Comparison of ENCODE assay signal across 15 cellular contexts in genomic region chr2:238495422-238495821, GRCh38.
"Had no signal": no experiment of that assay in that cellular context is flagged by ENCODE, and none has a peak within 500 bp of the region (broad histone marks: within the 10 kb centered on the region; RNA-seq: fewer than 3 reads in every experiment).

No MANE protein-coding gene starts in this region.

- H3K9me3 Mint-ChIP-seq: activated CD4-positive, alpha-beta memory T cell treated with anti-CD3 and anti-CD28 coated beads for 36 hours; activated T-helper 2 cell treated with anti-CD3 and anti-CD28 coated beads, Interferon-gamma antibody, Interleukin-2, Interleukin-4, amounts not matched to agents 10 μg/mL and 5 μg/mL and 100 μg/mL, durations not matched to agents 14 hours and 24 hours and 36 hours; central memory CD8-positive, alpha-beta T cell; effector memory CD8-positive, alpha-beta T cell; immature natural killer cell; stimulated activated memory B cell treated with anti-CD40 and anti-IgM and Interleukin-4, amounts not matched to agents 10 μg/mL and 1 μg/mL and 100 μg/mL, for 72 hours had no signal

- ATAC-seq: effector memory CD8-positive, alpha-beta T cell; heart left ventricle; stimulated activated memory B cell treated with anti-CD40 and anti-IgM and Interleukin-4, amounts not matched to agents 10 μg/mL and 1 μg/mL and 100 μg/mL, for 72 hours had no signal

- DNase-seq: activated CD4-positive, alpha-beta memory T cell treated with anti-CD3 and anti-CD28 coated beads for 36 hours; activated CD4-positive, alpha-beta T cell treated with anti-CD3 and anti-CD28 coated beads for 1 hour; activated naive CD4-positive, alpha-beta T cell treated with anti-CD3 and anti-CD28 coated beads, Interleukin-2, amount 50 U/mL, for 16 hours; amygdala; brain microvascular endothelial cell; effector memory CD8-positive, alpha-beta T cell; heart left ventricle; immature natural killer cell; retina; tibial artery had no signal

- H3K36me3 Mint-ChIP-seq: activated CD4-positive, alpha-beta memory T cell treated with anti-CD3 and anti-CD28 coated beads for 36 hours; immature natural killer cell; stimulated activated memory B cell treated with anti-CD40 and anti-IgM and Interleukin-4, amounts not matched to agents 10 μg/mL and 1 μg/mL and 100 μg/mL, for 72 hours had no signal

- H3K27ac Mint-ChIP-seq: activated CD4-positive, alpha-beta memory T cell treated with anti-CD3 and anti-CD28 coated beads for 36 hours; activated T-helper 2 cell treated with anti-CD3 and anti-CD28 coated beads, Interferon-gamma antibody, Interleukin-2, Interleukin-4, amounts not matched to agents 10 μg/mL and 5 μg/mL and 100 μg/mL, durations not matched to agents 14 hours and 24 hours and 36 hours; immature natural killer cell had no signal

- H3K4me3 ChIP-seq: heart left ventricle, tibial artery had no signal

- H3K27ac ChIP-seq: brain microvascular endothelial cell, epithelial cell of prostate, heart left ventricle, parathyroid adenoma, tibial artery had no signal

- H3K4me3 Mint-ChIP-seq: activated CD4-positive, alpha-beta memory T cell treated with anti-CD3 and anti-CD28 coated beads for 36 hours; central memory CD8-positive, alpha-beta T cell; immature natural killer cell had no signal

- H3K27me3 Mint-ChIP-seq: activated CD4-positive, alpha-beta memory T cell treated with anti-CD3 and anti-CD28 coated beads for 36 hours; central memory CD8-positive, alpha-beta T cell had no signal
